Comparison of ENCODE assay signal across 1 cellular context in the genomic region with DNA sequence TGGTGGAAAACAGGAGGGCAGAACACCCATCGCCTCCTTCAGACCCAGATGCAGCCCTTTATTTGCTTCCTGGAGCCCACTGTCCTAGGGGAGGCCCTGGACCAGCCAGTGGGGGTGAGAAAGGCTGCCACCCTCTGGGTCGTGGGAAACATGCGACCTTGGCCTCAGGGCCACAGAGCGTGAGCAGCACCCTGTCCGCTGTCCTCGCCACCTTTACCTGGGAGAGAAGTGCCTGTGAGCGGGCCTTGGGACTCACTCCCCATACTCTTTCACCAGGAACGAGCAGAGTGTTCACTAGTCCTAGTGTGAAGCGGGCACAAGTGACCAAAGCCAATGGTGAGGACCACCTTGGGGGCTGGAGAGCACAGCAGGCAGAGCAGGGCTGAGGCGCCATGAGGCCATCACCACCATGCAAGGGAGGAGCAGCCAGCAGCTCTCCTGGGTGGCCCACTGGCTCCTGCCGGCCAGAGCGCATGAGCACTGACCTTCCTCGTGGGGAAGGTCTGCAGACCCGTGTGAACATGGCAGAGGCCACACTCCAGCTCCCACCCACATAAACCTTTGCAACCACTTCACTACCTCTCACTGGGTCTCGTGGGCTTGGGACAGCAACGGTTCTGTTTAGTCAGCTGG.
TF ChIP-seq lines count a peak whose summit lies in the region.

No MANE protein-coding gene starts in this region.

TF ChIP-seq in H1, 55 proteins besides CTCF, POLR2A, EP300 and RAD21:
- TF ChIP-seq POLR2AphosphoS5 (IDR thresholded peaks at IDR 0.05; ENCODE audit: low read depth, low read length) (0 out of 2 replicates have a peak, but pooled peaks have one; percentile 33), RBBP5 (IDR thresholded peaks at IDR 0.05; ENCODE audit: borderline replicate concordance, low read depth, low read length) (no peak), SAP30 (IDR thresholded peaks at IDR 0.05; ENCODE audit: insufficient read depth, insufficient replicate concordance, low read length) (no peak)
TF ChIP-seq in H1: peak in this region for 1.
